Comparison of ENCODE assay signal across 19 cellular contexts in genomic region chr5:1874820-1875219, GRCh38. TPM values are rescaled to one million over a fixed set of nuclear protein-coding genes. Genes with fewer than 3 reads are reported as not detected.
A peak's percentile ranks its signal among the peaks of the same experiment; 100 is the strongest.
DNase-seq lines count a peak whose midpoint lies in the region; ATAC-seq, FAIRE-seq and TF ChIP-seq lines count a peak whose summit lies in the region.
"Had no signal": no experiment of that assay in that cellular context is flagged by ENCODE, and none has a peak within 500 bp of the region (broad histone marks: within the 10 kb centered on the region; RNA-seq: fewer than 3 reads in every experiment).

No MANE protein-coding gene starts in this region.

- H3K27me3 Mint-ChIP-seq in mesothelial cell of epicardium (ENCODE audit: low read depth): peaks cover 67% of the 10 kb centered on the region

- peak overlapping the region; percentile 4 for H3K4me3 ChIP-seq in iPS-11a (ENCODE audit: low read depth, low read length)
- H3K4me3 ChIP-seq: right lobe of liver had no signal

- no peak for FAIRE-seq in HTR-8/SVneo (lab: Jason Lieb, UNC)
- FAIRE-seq: bronchial epithelial cell had no signal

- no peak for ATAC-seq in GM19035 (IDR thresholded peaks at IDR 0.05; ENCODE audit: unreplicated experiment)
- ATAC-seq: activated CD8-positive, alpha-beta memory T cell treated with anti-CD3 and anti-CD28 coated beads, Interleukin-2, amount 10 ng/mL, durations not matched to agents 7 days and 5 days; gastrocnemius medialis; right lobe of liver had no signal

- no peak overlapping the region for H3K27ac Mint-ChIP-seq in mesothelial cell of epicardium
- H3K27ac Mint-ChIP-seq: activated CD8-positive, alpha-beta memory T cell treated with anti-CD3 and anti-CD28 coated beads, Interleukin-2, amount 10 ng/mL, durations not matched to agents 7 days and 5 days had no signal

- H3K4me1 Mint-ChIP-seq in mesothelial cell of epicardium: peaks cover 8% of the 10 kb centered on the region

- no peak for TF ChIP-seq CTCF in mesothelial cell of epicardium (IDR thresholded peaks at IDR 0.05; ENCODE audit: unreplicated experiment)

- H3K4me3 Mint-ChIP-seq in mesothelial cell of epicardium: no peak overlapping the region
- H3K4me3 Mint-ChIP-seq: activated CD8-positive, alpha-beta memory T cell treated with anti-CD3 and anti-CD28 coated beads, Interleukin-2, amount 10 ng/mL, durations not matched to agents 7 days and 5 days had no signal

- peak; percentile 65 for DNase-seq in COLO668 (lab: John Stamatoyannopoulos, UW; ENCODE audit: unreplicated experiment)
- DNase-seq in HK-2 (ENCODE audit: unreplicated experiment): peak; percentile 27
- peak; percentile 96 for DNase-seq in NCI-H526 treated with DMSO at 0.1 percent for 48 hours (lab: John Stamatoyannopoulos, UW)
- no peak for DNase-seq in stimulated activated CD4-positive, alpha-beta T cell treated with anti-CD3 and anti-CD28 coated beads, Interleukin-1b, Interleukin-23, amount 100 ng/mL, for 48 hours
- DNase-seq in HTR-8/SVneo (ENCODE audit: insufficient read length, low spot score): no peak
- no peak for DNase-seq in mesothelial cell of epicardium (ENCODE audit: low spot score in 2 of 2, unreplicated experiment in 2 of 2)
- DNase-seq: activated CD8-positive, alpha-beta memory T cell treated with anti-CD3 and anti-CD28 coated beads, Interleukin-2, amount 10 ng/mL, durations not matched to agents 7 days and 5 days; activated naive CD4-positive, alpha-beta T cell treated with Interleukin-2 at 50 U/mL for 16 hours; gastrocnemius medialis; kidney glomerular epithelial cell; NCI-H774; right lobe of liver; stimulated activated CD4-positive, alpha-beta T cell treated with anti-CD3 and anti-CD28 coated beads, Interleukin-4, amount 100 ng/mL, for 4 hours; stimulated activated naive CD4-positive, alpha-beta T cell treated with Interleukin-2 at 50 U/mL for 16 hours had no signal

- H3K36me3 Mint-ChIP-seq in mesothelial cell of epicardium: no peaks in the 10 kb centered on the region
- H3K36me3 Mint-ChIP-seq: activated CD8-positive, alpha-beta memory T cell treated with anti-CD3 and anti-CD28 coated beads, Interleukin-2, amount 10 ng/mL, durations not matched to agents 7 days and 5 days had no signal

- H3K9me3 Mint-ChIP-seq in mesothelial cell of epicardium: no peaks in the 10 kb centered on the region

RNA-seq across cellular contexts. Expression of gene IRX4, which starts 7.9 kb away (rescaled TPM):
- total RNA-seq in mesothelial cell of epicardium: not detected in 3 replicates
- total RNA-seq: activated CD8-positive, alpha-beta memory T cell treated with anti-CD3 and anti-CD28 coated beads, Interleukin-2, amount 10 ng/mL, durations not matched to agents 7 days and 5 days; H4; right lobe of liver; urinary bladder had no signal

Comparison
In these comparisons a context has a peak if more than half of its experiments do, and no peak if none do; other contexts are left out.
1. DNase-seq: peak in COLO668 (single experiment), HK-2 (single experiment) and NCI-H526 treated with DMSO at 0.1 percent for 48 hours (single experiment); none in stimulated activated CD4-positive, alpha-beta T cell treated with anti-CD3 and anti-CD28 coated beads, Interleukin-1b, Interleukin-23, amount 100 ng/mL, for 48 hours (single experiment), HTR-8/SVneo (single experiment) and mesothelial cell of epicardium (0 of 2).